Comparison of ENCODE assay signal across 8 cellular contexts in genomic region chr2:64645014-64645418, GRCh38. TPM values are rescaled to one million over a fixed set of nuclear protein-coding genes. Genes with fewer than 3 reads are reported as not detected.
A peak's percentile ranks its signal among the peaks of the same experiment; 100 is the strongest.
DNase-seq lines count a peak whose midpoint lies in the region; ATAC-seq and TF ChIP-seq lines count a peak whose summit lies in the region.

No MANE protein-coding gene starts in this region.

- peak in 1 of 6 experiments; percentile 2 for TF ChIP-seq CTCF in thyroid gland (IDR thresholded peaks at IDR 0.05)

- intact Hi-C loops in thyroid gland (cut with DNase I) = no loop called here

- H3K9me3 ChIP-seq in duodenal mucosa (ENCODE audit: control insufficient read depth in 1 of 2, low read length in 2 of 2) (no peaks in the 10 kb centered on the region), thyroid gland (no peaks in the 10 kb centered on the region)

- peak in 1 of 2 donors; percentile 62 for TF ChIP-seq POLR2A in thyroid gland (IDR thresholded peaks at IDR 0.05)

- WGBS in thyroid gland, 2 donors = 1% methylated on average over 17 of the region's 17 CpGs

- ATAC-seq in SK-N-SH treated with all-trans-retinoic acid at 6 μM for 48 hours = peak; percentile 82

- H3K4me3 ChIP-seq in duodenal mucosa (ENCODE audit: low read depth in 1 of 2, low read length in 2 of 2) (peak overlapping the region; percentile 63 to 72), thyroid gland (replicated peaks in 1 of 3) (peak overlapping the region in 2 of 3 donors; percentile 7 to 27)

- H3K27ac ChIP-seq in duodenal mucosa (ENCODE audit: low read depth, low read length) = peak overlapping the region; percentile 69
- H3K27ac ChIP-seq in thyroid gland = peak overlapping the region; percentile 90 to 99 (median 98)

- H3K9ac ChIP-seq in duodenal mucosa (ENCODE audit: low read depth in 1 of 2, low read length in 2 of 2) = peak overlapping the region; percentile 48 to 72

- H3K4me1 ChIP-seq in duodenal mucosa (ENCODE audit: control insufficient read depth in 1 of 2, insufficient read depth in 2 of 2, low read length in 2 of 2) (peaks cover 36 to 50% of the 10 kb centered on the region in 2 donors), thyroid gland (peaks cover 54 to 85% of the 10 kb centered on the region in 2 donors)

- DNase-seq in activated CD4-positive, alpha-beta T cell treated with anti-CD3 and anti-CD28 coated beads for 48 hours = peak; percentile 42
- DNase-seq in activated CD4-positive, alpha-beta T cell treated with anti-CD3 and anti-CD28 coated beads, Interleukin-2, amount 50 U/mL, for 4 hours = no peak
- DNase-seq in NAMALWA (ENCODE audit: low spot score) (peak; percentile 75), medulla oblongata (ENCODE audit: extremely low spot score) (peak; percentile 41), thyroid gland (peak; percentile 74 to 78), Ammon's horn (ENCODE audit: low spot score) (no peak)

- H3K27me3 ChIP-seq in duodenal mucosa (ENCODE audit: control insufficient read depth in 1 of 2, insufficient read depth in 2 of 2, low read length in 2 of 2) (no peaks in the 10 kb centered on the region), thyroid gland (no peaks in the 10 kb centered on the region)

- H3K36me3 ChIP-seq in duodenal mucosa (ENCODE audit: control insufficient read depth in 1 of 2, insufficient read depth in 2 of 2, low read length in 2 of 2) (no peaks in the 10 kb centered on the region), thyroid gland (no peaks in the 10 kb centered on the region)

TF ChIP-seq in SK-N-SH treated with all-trans-retinoic acid at 6 μM for 48 hours, 23 proteins besides CTCF, POLR2A, EP300 and RAD21:
- TF ChIP-seq PATZ1 (CRISPR knock-in tag; IDR thresholded peaks at IDR 0.05; ENCODE audit: borderline replicate concordance) = no peak
- TF ChIP-seq CSRNP3 (CRISPR knock-in tag; IDR thresholded peaks at IDR 0.05) = no peak
- no peak for TF ChIP-seq CREB5 (CRISPR knock-in tag; IDR thresholded peaks at IDR 0.05; ENCODE audit: low read depth)
- TF ChIP-seq ZFP3 (CRISPR knock-in tag; IDR thresholded peaks at IDR 0.05) = no peak
- no peak for TF ChIP-seq TSHZ2 (CRISPR knock-in tag; IDR thresholded peaks at IDR 0.05)
- no peak for TF ChIP-seq GLIS3 (CRISPR knock-in tag; IDR thresholded peaks at IDR 0.05)
- TF ChIP-seq BACH2 (CRISPR knock-in tag; IDR thresholded peaks at IDR 0.05; ENCODE audit: borderline replicate concordance) = no peak
- TF ChIP-seq ZNF8 (CRISPR knock-in tag; IDR thresholded peaks at IDR 0.05) = no peak

RNA-seq across cellular contexts. Expression of gene SERTAD2, which starts 8.7 kb away (rescaled TPM):
- 10 to 100 TPM; 13.7 to 17.3 (median 16.6) TPM for total RNA-seq in thyroid gland

Comparison
In these comparisons a context has a peak if more than half of its experiments do, and no peak if none do; other contexts are left out.
1. DNase-seq: peak in activated CD4-positive, alpha-beta T cell treated with anti-CD3 and anti-CD28 coated beads for 48 hours (single experiment), NAMALWA (single experiment), medulla oblongata (single experiment) and thyroid gland (2 of 2); none in activated CD4-positive, alpha-beta T cell treated with anti-CD3 and anti-CD28 coated beads, Interleukin-2, amount 50 U/mL, for 4 hours (0 of 2) and Ammon's horn (single experiment).